Comparison of ENCODE assay signal across 8 cellular contexts in the genomic region with DNA sequence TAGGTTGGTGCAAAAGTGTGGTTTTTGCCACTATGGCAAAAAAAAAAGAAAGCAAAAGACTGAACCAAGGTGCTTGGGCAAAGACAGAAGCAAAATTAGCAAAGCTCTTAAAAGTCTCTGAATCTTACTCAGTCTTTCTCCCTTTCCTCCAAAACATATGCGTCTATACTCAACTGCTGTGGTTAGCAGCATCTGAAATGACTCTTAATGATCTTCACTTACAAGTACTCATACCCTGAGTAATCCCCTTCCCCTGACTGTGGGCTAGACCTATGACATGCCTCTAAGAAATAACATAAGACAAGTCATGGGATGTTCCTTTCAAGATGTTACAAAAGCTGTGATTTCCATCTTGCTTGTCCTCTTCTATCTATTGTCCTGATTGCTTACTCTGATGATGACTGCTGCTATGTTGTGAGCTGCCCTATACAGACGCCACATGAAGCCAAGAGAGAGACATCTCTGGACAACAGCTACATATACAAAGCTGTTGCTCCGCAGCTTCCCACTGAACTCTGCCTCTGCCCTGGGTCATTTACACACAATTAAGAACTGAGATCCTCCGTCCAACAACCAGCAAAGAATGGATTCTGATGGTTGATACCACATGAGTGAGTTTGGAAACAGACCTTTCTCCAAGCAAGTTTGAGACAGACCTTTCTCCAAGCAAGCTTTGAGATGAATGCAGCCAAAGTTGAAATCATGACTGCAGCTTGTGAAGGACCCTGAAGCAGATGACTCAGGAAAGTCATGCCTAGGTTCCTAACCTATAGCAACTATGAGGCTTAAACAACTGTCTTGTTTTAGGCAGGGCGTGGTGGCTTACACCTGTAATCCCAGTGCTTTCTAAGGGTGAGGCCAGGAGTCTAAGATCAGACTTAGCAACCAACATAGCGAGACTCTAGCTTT. TPM values are rescaled to one million over a fixed set of nuclear protein-coding genes. Genes with fewer than 3 reads are reported as not detected.
A peak's percentile ranks its signal among the peaks of the same experiment; 100 is the strongest.
DNase-seq lines count a peak whose midpoint lies in the region; TF ChIP-seq lines count a peak whose summit lies in the region.

No MANE protein-coding gene starts in this region.

- H3K27me3 ChIP-seq in GM23248 (replicated peaks; ENCODE audit: insufficient read depth) (no peaks in the 10 kb centered on the region), A673 (replicated peaks; ENCODE audit: insufficient read depth, low read depth, low read length, poor library complexity) (no peaks in the 10 kb centered on the region)

- BruUV-seq in A673 (replicated peaks; lab: Mats Ljungman, UMichigan), result no TSS peak

- TF ChIP-seq CTCF in GM12864 (IDR thresholded peaks at IDR 0.05; ENCODE audit: low read depth, low read length, missing control alignments), result no peak
- TF ChIP-seq CTCF in mesothelial cell of epicardium (IDR thresholded peaks at IDR 0.05; ENCODE audit: unreplicated experiment), result no peak
- TF ChIP-seq CTCF in A673 (conservative IDR thresholded peaks at IDR 0.05; ENCODE audit: low read depth, low read length), result no peak

- H4K20me1 ChIP-seq in GM23248 (ENCODE audit: insufficient read depth), result peaks cover 49% of the 10 kb centered on the region

- H3K27me3 Mint-ChIP-seq in activated CD4-positive, alpha-beta T cell treated with anti-CD3 and anti-CD28 coated beads, Interleukin-2, amount 10 ng/mL, durations not matched to agents 24 days and 14 days, result no peaks in the 10 kb centered on the region
- H3K27me3 Mint-ChIP-seq in mesothelial cell of epicardium (ENCODE audit: low read depth), result no peaks in the 10 kb centered on the region

- 55 to 58% methylated on average over 6 of the region's 6 CpGs for WGBS in GM23248 (ENCODE audit: low coverage in 1 of 2, low lambda C conversion rate in 2 of 2, missing lambda C conversion rate in 2 of 2), 2 experiments

- peak overlapping the region; percentile 73 for H3K27ac ChIP-seq in GM23248
- no peak overlapping the region for H3K27ac ChIP-seq in A673 (ENCODE audit: low read depth, low read length, poor library complexity, severe bottlenecking)

- intact Hi-C loops in activated CD4-positive, alpha-beta T cell treated with anti-CD3 and anti-CD28 coated beads, Interleukin-2, amount 10 ng/mL, durations not matched to agents 24 days and 14 days (cut with micrococcal nuclease), result loop anchor here (1.0 kb wide), 3 partner anchors 15 to 55 kb away; a partner anchor contains a TSS
- intact Hi-C loops in A673 (cut with micrococcal nuclease; ENCODE audit: unreplicated experiment), result no loop called here

- in situ Hi-C loops in GM23248 (cut with MboI), result no loop called here

- no peaks in the 10 kb centered on the region for H3K9me2 ChIP-seq in GM23248 (ENCODE audit: insufficient read depth)

- H3F3A ChIP-seq in GM23248 (ENCODE audit: insufficient read depth), result peaks cover 66% of the 10 kb centered on the region

- H3K4me1 ChIP-seq in GM23248 (ENCODE audit: insufficient read depth) (peaks cover 73% of the 10 kb centered on the region), A673 (ENCODE audit: insufficient read depth, low read length, poor library complexity, severe bottlenecking) (peaks cover 23% of the 10 kb centered on the region)

- H3K4me3 ChIP-seq in GM12864 (ENCODE audit: low read depth, low read length) (no peak overlapping the region), GM23248 (no peak overlapping the region), A673 (ENCODE audit: low read depth, low read length, poor library complexity, severe bottlenecking) (no peak overlapping the region)

- peaks cover 7% of the 10 kb centered on the region; the same call in 1 of the 2 replicates for H3K36me3 ChIP-seq in GM23248 (ENCODE audit: low read depth)
- peaks cover 13% of the 10 kb centered on the region for H3K36me3 ChIP-seq in A673 (ENCODE audit: insufficient read depth, low read length, poor library complexity, severe bottlenecking)

- H2AFZ ChIP-seq in GM23248, result no peak overlapping the region

- H3K27ac Mint-ChIP-seq in activated CD4-positive, alpha-beta T cell treated with anti-CD3 and anti-CD28 coated beads, Interleukin-2, amount 10 ng/mL, durations not matched to agents 24 days and 14 days, result peak overlapping the region; percentile 81
- H3K27ac Mint-ChIP-seq in mesothelial cell of epicardium, result peak overlapping the region; percentile 13

- H3K4me2 ChIP-seq in GM23248 (ENCODE audit: unreplicated experiment), result peak overlapping the region; percentile 25

- no peaks in the 10 kb centered on the region for H3K9me3 ChIP-seq in GM23248 (ENCODE audit: low read depth)
- H3K9me3 ChIP-seq in A673 (ENCODE audit: low read depth, low read length, poor library complexity, severe bottlenecking), result no peaks in the 10 kb centered on the region

- POLR2A ChIA-PET in A673 (lab: Charles Lee; ENCODE audit: low non-redundant PET), result interaction anchor here (0.6 to 0.7 kb wide), 2 partner anchors 13 to 1840 kb away, joined by 3 to 5 read pairs; no protein-coding TSS in a partner anchor

- no peaks in the 10 kb centered on the region for H3K9me3 Mint-ChIP-seq in activated CD4-positive, alpha-beta T cell treated with anti-CD3 and anti-CD28 coated beads, Interleukin-2, amount 10 ng/mL, durations not matched to agents 24 days and 14 days
- no peaks in the 10 kb centered on the region for H3K9me3 Mint-ChIP-seq in mesothelial cell of epicardium

- H3K36me3 Mint-ChIP-seq in activated CD4-positive, alpha-beta T cell treated with anti-CD3 and anti-CD28 coated beads, Interleukin-2, amount 10 ng/mL, durations not matched to agents 24 days and 14 days (ENCODE audit: low read depth), result peaks cover 27% of the 10 kb centered on the region
- peaks cover 6% of the 10 kb centered on the region for H3K36me3 Mint-ChIP-seq in mesothelial cell of epicardium

- H3K9ac ChIP-seq in GM23248, result peak overlapping the region; percentile 22

- H3K79me2 ChIP-seq in GM23248 (ENCODE audit: insufficient read depth), result peaks cover 93% of the 10 kb centered on the region

- H3K4me3 Mint-ChIP-seq in activated CD4-positive, alpha-beta T cell treated with anti-CD3 and anti-CD28 coated beads, Interleukin-2, amount 10 ng/mL, durations not matched to agents 24 days and 14 days, result no peak overlapping the region
- no peak overlapping the region for H3K4me3 Mint-ChIP-seq in mesothelial cell of epicardium

- CTCF ChIA-PET in A673 (lab: Charles Lee), result no interaction called here

- DNase-seq in GM12864 (ENCODE audit: low read depth) (peak; percentile 48), GM23248 (peak; percentile 84), mesothelial cell of epicardium (ENCODE audit: low spot score in 2 of 2, unreplicated experiment in 2 of 2) (no peak), A673 (ENCODE audit: low spot score) (no peak), midbrain (lab: John Stamatoyannopoulos, UW) (no peak), inferior parietal cortex (ENCODE audit: extremely low spot score) (no peak), LoVo (ENCODE audit: low spot score) (no peak)
- DNase-seq in activated CD4-positive, alpha-beta T cell treated with anti-CD3 and anti-CD28 coated beads, Interleukin-2, amount 10 ng/mL, durations not matched to agents 24 days and 14 days, result peak; percentile 67

- peaks cover 47% of the 10 kb centered on the region for H3K4me1 Mint-ChIP-seq in activated CD4-positive, alpha-beta T cell treated with anti-CD3 and anti-CD28 coated beads, Interleukin-2, amount 10 ng/mL, durations not matched to agents 24 days and 14 days
- peaks cover 61% of the 10 kb centered on the region for H3K4me1 Mint-ChIP-seq in mesothelial cell of epicardium

RNA-seq across cellular contexts. Expression of a gene that starts 55.2 kb away (rescaled TPM):
- 46.3 and 63.4 TPM in 2 replicates for total RNA-seq in GM23248 (2014; rRNA removed; shearing (Covaris generic))
- 45.7 and 49.5 TPM in 2 replicates for polyA plus RNA-seq in GM23248 (2016; fragmentation: Nextera tagmentation; extraction: Ambion mirVana)
- 122 and 132 TPM in 2 replicates for total RNA-seq in activated CD4-positive, alpha-beta T cell treated with anti-CD3 and anti-CD28 coated beads, Interleukin-2, amount 10 ng/mL, durations not matched to agents 24 days and 14 days
- 244 to 253 TPM (median 250 TPM) in 3 replicates for total RNA-seq in mesothelial cell of epicardium
- total RNA-seq in A673 (2021), result 135 and 138 TPM in 2 replicates

Comparison
In these comparisons a context has a peak if more than half of its experiments do, and no peak if none do; other contexts are left out.
1. DNase-seq: peak in GM12864 (single experiment), GM23248 (single experiment) and activated CD4-positive, alpha-beta T cell treated with anti-CD3 and anti-CD28 coated beads, Interleukin-2, amount 10 ng/mL, durations not matched to agents 24 days and 14 days (single experiment); none in mesothelial cell of epicardium (0 of 2), A673 (single experiment), midbrain (single experiment), inferior parietal cortex (single experiment) and LoVo (single experiment).